In genomic region chr9:2336055-2336454, GRCh38 we compare ENCODE assay signal across 10 cellular contexts.
A peak's percentile ranks its signal among the peaks of the same experiment; 100 is the strongest.
DNase-seq lines count a peak whose midpoint lies in the region; TF ChIP-seq lines count a peak whose summit lies in the region.
"Had no signal": no experiment of that assay in that cellular context is flagged by ENCODE, and none has a peak within 500 bp of the region (broad histone marks: within the 10 kb centered on the region; RNA-seq: fewer than 3 reads in every experiment).

No MANE protein-coding gene starts in this region.

- no peak overlapping the region for H2AFZ ChIP-seq in osteoblast (ENCODE audit: low read length)

- H4K20me1 ChIP-seq in osteoblast (ENCODE audit: insufficient read depth, low read length), result no peaks in the 10 kb centered on the region

- H3K27me3 ChIP-seq in osteoblast (ENCODE audit: insufficient read depth, low read length), result no peaks in the 10 kb centered on the region
- H3K27me3 ChIP-seq: colonic mucosa, uterus had no signal

- H3K4me3 ChIP-seq in NB4 (ENCODE audit: low read depth, low read length) (no peak overlapping the region), osteoblast (ENCODE audit: insufficient read depth, low read length) (no peak overlapping the region)
- H3K4me3 ChIP-seq: colonic mucosa, uterus had no signal

- POLR2A ChIA-PET in activated CD4-positive, alpha-beta T cell treated with anti-CD3 and anti-CD28 coated beads, Interleukin-2, amount 10 ng/mL, durations not matched to agents 7 days and 5 days (lab: Charles Lee), result no interaction called here

- H3K4me1 Mint-ChIP-seq in activated CD4-positive, alpha-beta T cell treated with anti-CD3 and anti-CD28 coated beads, Interleukin-2, amount 10 ng/mL, durations not matched to agents 7 days and 5 days, result no peaks in the 10 kb centered on the region

- H3K27me3 Mint-ChIP-seq in activated CD4-positive, alpha-beta T cell treated with anti-CD3 and anti-CD28 coated beads, Interleukin-2, amount 10 ng/mL, durations not matched to agents 7 days and 5 days, result peaks cover 2% of the 10 kb centered on the region

- DNase-seq in NCI-H1105 treated with DMSO at 0.1 percent for 48 hours (lab: John Stamatoyannopoulos, UW), result peak; percentile 31
- no peak for DNase-seq in NCI-H1105 (lab: John Stamatoyannopoulos, UW)
- DNase-seq in NB4 (ENCODE audit: low read depth), result peak; percentile 20
- peak; percentile 40 for DNase-seq in dermis blood vessel endothelial cell
- no peak for DNase-seq in osteoblast (ENCODE audit: insufficient read length, low spot score, missing footprints)
- DNase-seq in iPS-NIHi11 (ENCODE audit: low spot score), result no peak
- no peak for DNase-seq in cerebellar nuclear complex (lab: John Stamatoyannopoulos, UW)
- no peak for DNase-seq in activated CD4-positive, alpha-beta T cell treated with anti-CD3 and anti-CD28 coated beads, Interleukin-2, amount 10 ng/mL, durations not matched to agents 7 days and 5 days
- DNase-seq: colonic mucosa, uterus had no signal

- no peak overlapping the region for H3K27ac ChIP-seq in osteoblast (ENCODE audit: low read depth, low read length)
- H3K27ac ChIP-seq: colonic mucosa, uterus had no signal

- H3K36me3 ChIP-seq in osteoblast (ENCODE audit: insufficient read depth, low read length), result no peaks in the 10 kb centered on the region
- H3K36me3 ChIP-seq: colonic mucosa, uterus had no signal

- no peaks in the 10 kb centered on the region for H3K36me3 Mint-ChIP-seq in activated CD4-positive, alpha-beta T cell treated with anti-CD3 and anti-CD28 coated beads, Interleukin-2, amount 10 ng/mL, durations not matched to agents 7 days and 5 days (ENCODE audit: low read depth)

- no peak overlapping the region for H3K4me2 ChIP-seq in osteoblast (ENCODE audit: insufficient read depth, low read length)

- no peaks in the 10 kb centered on the region for H3K4me1 ChIP-seq in osteoblast (ENCODE audit: insufficient read depth, low read length)
- H3K4me1 ChIP-seq: colonic mucosa had no signal

- no peaks in the 10 kb centered on the region for H3K79me2 ChIP-seq in osteoblast (ENCODE audit: insufficient read depth, low read length)

- no peak overlapping the region for H3K27ac Mint-ChIP-seq in activated CD4-positive, alpha-beta T cell treated with anti-CD3 and anti-CD28 coated beads, Interleukin-2, amount 10 ng/mL, durations not matched to agents 7 days and 5 days

- TF ChIP-seq POLR2A in NB4 (IDR thresholded peaks at IDR 0.05; ENCODE audit: extremely low read depth, insufficient read length), result no peak

- no peak overlapping the region for H3K4me3 Mint-ChIP-seq in activated CD4-positive, alpha-beta T cell treated with anti-CD3 and anti-CD28 coated beads, Interleukin-2, amount 10 ng/mL, durations not matched to agents 7 days and 5 days

- CTCF ChIA-PET in activated CD4-positive, alpha-beta T cell treated with anti-CD3 and anti-CD28 coated beads, Interleukin-2, amount 10 ng/mL, durations not matched to agents 7 days and 5 days (lab: Charles Lee), result no interaction called here

- H3K9me3 ChIP-seq in osteoblast (ENCODE audit: low read depth, low read length), result no peaks in the 10 kb centered on the region
- H3K9me3 ChIP-seq: colonic mucosa, uterus had no signal

- H3K9me3 Mint-ChIP-seq in activated CD4-positive, alpha-beta T cell treated with anti-CD3 and anti-CD28 coated beads, Interleukin-2, amount 10 ng/mL, durations not matched to agents 7 days and 5 days, result no peaks in the 10 kb centered on the region

- TF ChIP-seq CTCF in NB4 (IDR thresholded peaks at IDR 0.05; ENCODE audit: low read depth, low read length) (peak; percentile 31), osteoblast (IDR thresholded peaks at IDR 0.05; ENCODE audit: extremely low read depth, low read depth, low read length) (peak; percentile 39)

Comparison
In these comparisons a context has a peak if more than half of its experiments do, and no peak if none do; other contexts are left out.
1. DNase-seq: peak in NCI-H1105 treated with DMSO at 0.1 percent for 48 hours (single experiment), NB4 (single experiment) and dermis blood vessel endothelial cell (single experiment); none in NCI-H1105 (single experiment), osteoblast (single experiment), iPS-NIHi11 (single experiment), cerebellar nuclear complex (0 of 2) and activated CD4-positive, alpha-beta T cell treated with anti-CD3 and anti-CD28 coated beads, Interleukin-2, amount 10 ng/mL, durations not matched to agents 7 days and 5 days (single experiment).